19 cellular contexts compared by ENCODE assay signal in genomic region chr1:31584869-31585735, GRCh38. TPM values are rescaled to one million over a fixed set of nuclear protein-coding genes. Genes with fewer than 3 reads are reported as not detected.
DNase-seq lines count a peak whose midpoint lies in the region; ATAC-seq and TF ChIP-seq lines count a peak whose summit lies in the region.
"Had no signal": no experiment of that assay in that cellular context is flagged by ENCODE, and none has a peak within 500 bp of the region (broad histone marks: within the 10 kb centered on the region; RNA-seq: fewer than 3 reads in every experiment).

No MANE protein-coding gene starts in this region.

- H3K79me1 ChIP-seq in neuronal stem cell (ENCODE audit: low read depth, low read length): no peaks in the 10 kb centered on the region

- no peak overlapping the region for H3K4ac ChIP-seq in neuronal stem cell (ENCODE audit: low read length)

- H3K4me1 ChIP-seq in esophagus (ENCODE audit: control insufficient read depth in 2 of 2, insufficient read depth in 2 of 2, low read length in 1 of 2) (peaks cover 2 to 13% of the 10 kb centered on the region in 2 donors), neuronal stem cell (ENCODE audit: control insufficient read depth in 2 of 2, insufficient read depth in 1 of 2, low read depth in 1 of 2, low read length in 2 of 2) (peaks cover 0 to 2% of the 10 kb centered on the region in 2 donors), thyroid gland (peaks cover 68 to 85% of the 10 kb centered on the region in 2 donors)

- no peak overlapping the region for H3K14ac ChIP-seq in neuronal stem cell (ENCODE audit: low read length)

- H3K9me3 ChIP-seq in esophagus (ENCODE audit: control insufficient read depth in 2 of 2, insufficient read depth in 1 of 2, low read depth in 1 of 2, low read length in 1 of 2) (no peaks in the 10 kb centered on the region), neuronal stem cell (replicated peaks in 1 of 2; ENCODE audit: control insufficient read depth in 2 of 2, insufficient read depth in 1 of 2, low read depth in 1 of 2, low read length in 2 of 2) (no peaks in the 10 kb centered on the region), thyroid gland (no peaks in the 10 kb centered on the region)

- peak overlapping the region; percentile 46 for H2BK15ac ChIP-seq in neuronal stem cell (ENCODE audit: low read length)

- no peak overlapping the region for H3K4me3 Mint-ChIP-seq in activated B cell treated with CpG ODN at 0.5 μM for 24 hours
- H3K4me3 Mint-ChIP-seq: CD4-positive, CD25-positive, alpha-beta regulatory T cell had no signal

- peak overlapping the region; percentile 65 for H3K18ac ChIP-seq in neuronal stem cell (ENCODE audit: low read length)

- H3K4me2 ChIP-seq in neuronal stem cell (ENCODE audit: insufficient read depth, low read length, poor library complexity, severe bottlenecking): no peak overlapping the region

- H4K91ac ChIP-seq in neuronal stem cell (ENCODE audit: low read depth, low read length, poor library complexity): no peak overlapping the region

- peak overlapping the region; percentile 64 for H2BK12ac ChIP-seq in neuronal stem cell (ENCODE audit: low read length)

- intact Hi-C loops in activated B cell treated with CpG ODN at 0.5 μM for 24 hours (cut with micrococcal nuclease) (no loop called here), thyroid gland (cut with DNase I) (no loop called here)

- H3K9me3 Mint-ChIP-seq in activated B cell treated with CpG ODN at 0.5 μM for 24 hours: no peaks in the 10 kb centered on the region
- H3K9me3 Mint-ChIP-seq: CD4-positive, CD25-positive, alpha-beta regulatory T cell had no signal

- H3K27me3 Mint-ChIP-seq in activated B cell treated with CpG ODN at 0.5 μM for 24 hours: peaks cover 15% of the 10 kb centered on the region

- H3K4me3 ChIP-seq in esophagus (ENCODE audit: low read depth in 1 of 2, low read length in 2 of 2): no peak overlapping the region
- no peak overlapping the region for H3K4me3 ChIP-seq in neuronal stem cell (ENCODE audit: low read length in 2 of 2)
- H3K4me3 ChIP-seq in thyroid gland (replicated peaks in 1 of 3): no peak overlapping the region

- no peak overlapping the region for H2BK5ac ChIP-seq in neuronal stem cell (ENCODE audit: low read length)

- TF ChIP-seq POLR2A in thyroid gland (IDR thresholded peaks at IDR 0.05): no peak

- H3K27ac ChIP-seq in esophagus (ENCODE audit: low read depth in 2 of 2, low read length in 1 of 2): peak overlapping the region; percentile 17 to 66
- no peak overlapping the region for H3K27ac ChIP-seq in neuronal stem cell (replicated peaks; ENCODE audit: low read length)
- H3K27ac ChIP-seq in thyroid gland: peak overlapping the region; percentile 82 to 91 (median 90)
- H3K27ac ChIP-seq: brain microvascular endothelial cell, foreskin keratinocyte had no signal

- no peak overlapping the region for H4K8ac ChIP-seq in neuronal stem cell (ENCODE audit: low read depth, low read length)

- H3K36me3 Mint-ChIP-seq in activated B cell treated with CpG ODN at 0.5 μM for 24 hours (ENCODE audit: low read depth): no peaks in the 10 kb centered on the region
- H3K36me3 Mint-ChIP-seq: CD4-positive, CD25-positive, alpha-beta regulatory T cell had no signal

- H3K9ac ChIP-seq in neuronal stem cell (ENCODE audit: low read depth, low read length, poor library complexity): peak overlapping the region; percentile 72

- no peak overlapping the region for H2AFZ ChIP-seq in neuronal stem cell (ENCODE audit: low read length)

- 85 to 88% methylated on average over 24 to 27 of the region's 27 CpGs for WGBS in esophagus, 2 donors
- no CpG with 5 or more reads among the region's 27 CpGs for WGBS in neuronal stem cell (ENCODE audit: extremely low coverage in 2 of 2, insufficient read length in 2 of 2, insufficient replicate concordance in 1 of 2), 2 donors
- 86 to 93% methylated on average over 5 to 25 of the region's 27 CpGs for WGBS in thyroid gland, 2 donors

- H2BK120ac ChIP-seq in neuronal stem cell (ENCODE audit: low read depth, low read length): no peak overlapping the region

- ATAC-seq in activated B cell treated with CpG ODN at 0.5 μM for 24 hours (ENCODE audit: low read depth): no peak
- ATAC-seq: activated CD4-positive, CD25-positive, alpha-beta regulatory T cell treated with anti-CD3 and anti-CD28 coated beads, Interleukin-2, amount 50 U/mL, for 24 hours; foreskin keratinocyte had no signal

- peaks cover 0 to 7% of the 10 kb centered on the region in 2 donors for H3K36me3 ChIP-seq in esophagus (ENCODE audit: control insufficient read depth in 2 of 2, insufficient read depth in 2 of 2, low read length in 1 of 2)
- H3K36me3 ChIP-seq in neuronal stem cell (replicated peaks in 1 of 2; ENCODE audit: control insufficient read depth in 2 of 2, insufficient read depth in 2 of 2, low read length in 2 of 2): no peaks in the 10 kb centered on the region
- H3K36me3 ChIP-seq in thyroid gland: peaks cover 30 to 32% of the 10 kb centered on the region in 2 donors

- POLR2A ChIA-PET in activated B cell treated with CpG ODN at 0.5 μM for 24 hours (lab: Charles Lee): no interaction called here

- peaks cover 10% of the 10 kb centered on the region for H3K4me1 Mint-ChIP-seq in activated B cell treated with CpG ODN at 0.5 μM for 24 hours

- H3K23ac ChIP-seq in neuronal stem cell (ENCODE audit: low read depth, low read length, poor library complexity): peak overlapping the region; percentile 86

- CTCF ChIA-PET in activated B cell treated with CpG ODN at 0.5 μM for 24 hours (lab: Charles Lee): no interaction called here

- no peak overlapping the region for H3K27ac Mint-ChIP-seq in activated B cell treated with CpG ODN at 0.5 μM for 24 hours

- H3K27me3 ChIP-seq in esophagus (ENCODE audit: control insufficient read depth in 1 of 2, insufficient read depth in 2 of 2, low read length in 2 of 2) (no peaks in the 10 kb centered on the region), neuronal stem cell (ENCODE audit: control insufficient read depth in 3 of 3, insufficient read depth in 3 of 3, low read depth in 1 of 3, low read length in 3 of 3) (peaks cover 0 to 76% (median 19%) of the 10 kb centered on the region in 3 experiments), thyroid gland (no peaks in the 10 kb centered on the region)
- H3K27me3 ChIP-seq: brain microvascular endothelial cell, foreskin keratinocyte had no signal

- no peak for TF ChIP-seq CTCF in activated B cell treated with CpG ODN at 0.5 μM for 24 hours (IDR thresholded peaks at IDR 0.05)
- TF ChIP-seq CTCF in thyroid gland (IDR thresholded peaks at IDR 0.05): no peak

- H2AK5ac ChIP-seq in neuronal stem cell (ENCODE audit: low read depth, low read length): peak overlapping the region; percentile 54

- DNase-seq in activated B cell treated with CpG ODN at 0.5 μM for 24 hours (peak; percentile 14), neuronal stem cell (ENCODE audit: low spot score) (no peak), thyroid gland (no peak), NCI-H526 (lab: John Stamatoyannopoulos, UW) (no peak), H4 (ENCODE audit: low spot score) (no peak), NOMO-1 treated with DMSO at 0.1 percent for 48 hours (lab: John Stamatoyannopoulos, UW; ENCODE audit: unreplicated experiment) (no peak)
- DNase-seq: activated naive CD4-positive, alpha-beta T cell treated with anti-CD3 and anti-CD28 coated beads, Interleukin-2, amount 50 U/mL, for 16 hours; activated T-cell treated with anti-CD3 and anti-CD28 coated beads for 4 hours; brain microvascular endothelial cell; CD4-positive, CD25-positive, alpha-beta regulatory T cell; effector CD4-positive, alpha-beta T cell; foreskin keratinocyte; stimulated activated CD4-positive, alpha-beta T cell treated with anti-CD3 and anti-CD28 coated beads, Interleukin-1b, Interleukin-23, amount 100 ng/mL, for 48 hours; T-helper 1 cell had no signal

RNA-seq across cellular contexts. Expression of gene TINAGL1, which starts 8.8 kb away (rescaled TPM):
- not detected in 2 replicates for total RNA-seq in activated B cell treated with CpG ODN at 0.5 μM for 24 hours
- polyA plus RNA-seq in esophagus: 10 to 100 TPM; 16.4 to 20.0 TPM
- 0.06 TPM for polyA plus RNA-seq in neuronal stem cell (2013, experiment 1 of 2)
- not detected for polyA plus RNA-seq in neuronal stem cell (2013, experiment 2 of 2)
- total RNA-seq in thyroid gland: 100 to 1,000 TPM; 157 to 391 (median 227) TPM
- 0.23 and 0.90 TPM in 2 replicates for total RNA-seq in H4 (2014; rRNA removed; shearing (Covaris generic))
- total RNA-seq: CD4-positive, CD25-positive, alpha-beta regulatory T cell; mononuclear cell had no signal
- polyA plus RNA-seq: CD4-positive, CD25-positive, alpha-beta regulatory T cell had no signal

RNA-seq across cellular contexts. Expression of gene HCRTR1, which starts 32.4 kb away (rescaled TPM):
- not detected in 2 replicates for total RNA-seq in activated B cell treated with CpG ODN at 0.5 μM for 24 hours
- under 1 TPM in 1 of 2 donors, not detected in 1; 0.02 TPM for polyA plus RNA-seq in esophagus
- 0.28 TPM for polyA plus RNA-seq in neuronal stem cell (2013, experiment 1 of 2)
- polyA plus RNA-seq in neuronal stem cell (2013, experiment 2 of 2): 0.22 TPM
- total RNA-seq in thyroid gland: 1 to 10 TPM in 2 of 4 donors, under 1 TPM in 2; 0.40 to 5.6 (median 1.3) TPM
- total RNA-seq in H4 (2014; rRNA removed; shearing (Covaris generic)): not detected in 2 replicates
- total RNA-seq: CD4-positive, CD25-positive, alpha-beta regulatory T cell; Daoy; foreskin keratinocyte; mononuclear cell; RPMI7951 had no signal
- polyA plus RNA-seq: CD4-positive, CD25-positive, alpha-beta regulatory T cell; foreskin keratinocyte had no signal

RNA-seq across cellular contexts. Expression of gene PEF1, which starts 59.6 kb away (rescaled TPM):
- total RNA-seq in activated B cell treated with CpG ODN at 0.5 μM for 24 hours: 58.0 and 61.1 TPM in 2 replicates
- polyA plus RNA-seq in esophagus: 10 to 100 TPM; 38.6 to 62.0 TPM
- 43.1 TPM for polyA plus RNA-seq in neuronal stem cell (2013, experiment 1 of 2)
- 43.8 TPM for polyA plus RNA-seq in neuronal stem cell (2013, experiment 2 of 2)
- total RNA-seq in thyroid gland: 100 to 1,000 TPM; 180 to 355 (median 312) TPM
- 94.3 and 94.6 TPM in 2 replicates for total RNA-seq in H4 (2014; rRNA removed; shearing (Covaris generic))

Comparison
In these comparisons a context has a peak if more than half of its experiments do, and no peak if none do; other contexts are left out.
1. RNA of gene TINAGL1, which starts 8.8 kb away (total RNA-seq): 157 to 391 TPM in thyroid gland; 0.23 to 0.90 TPM in H4 and not detected in activated B cell treated with CpG ODN at 0.5 μM for 24 hours; every median in the first group is over 10 times any median in the second.